Comparison of ENCODE assay signal across 7 cellular contexts in the genomic region with DNA sequence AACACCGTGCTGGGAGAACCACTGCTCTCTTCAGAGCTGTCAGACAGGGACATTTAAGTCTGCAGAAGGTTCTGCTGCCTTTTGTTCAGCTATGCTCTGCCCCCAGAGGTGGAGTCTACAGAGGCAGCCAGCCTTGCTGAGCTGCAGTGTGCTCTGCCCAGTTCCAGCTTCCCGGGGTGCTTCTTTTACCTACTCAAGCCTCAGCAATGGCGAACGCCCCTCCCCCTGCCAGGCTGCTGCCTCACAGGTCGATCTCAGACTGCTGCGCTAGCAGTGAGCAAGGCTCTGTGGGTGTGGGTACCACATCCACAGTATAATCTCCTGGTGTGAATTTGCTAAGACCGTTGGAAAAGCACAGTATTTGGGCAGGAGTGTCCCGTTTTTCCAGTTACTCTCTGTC.
A peak's percentile ranks its signal among the peaks of the same experiment; 100 is the strongest.
DNase-seq lines count a peak whose midpoint lies in the region; ATAC-seq, FAIRE-seq and TF ChIP-seq lines count a peak whose summit lies in the region.
"Not testable (repeated sequence)": the region's sequence is repeated elsewhere in the genome, so short reads cannot be mapped to it uniquely, and the experiment has no call there.

No MANE protein-coding gene starts in this region.

- H2BK5ac ChIP-seq in H1 (ENCODE audit: low read depth, low read length); mesendoderm (ENCODE audit: low read length): not testable (repeated sequence)

- H3K4me1 ChIP-seq in ES-I3 (ENCODE audit: insufficient read depth, low read length); Panc1 (ENCODE audit: control insufficient read depth, insufficient read depth, low read length); H1 (replicated peaks in 1 of 4; ENCODE audit: control insufficient read depth in 3 of 4, insufficient read depth in 4 of 4, low read length in 3 of 4); iPS-15b (ENCODE audit: control insufficient read depth, insufficient read depth, low read length); mesendoderm (ENCODE audit: control insufficient read depth, low read depth, low read length): not testable (repeated sequence)

- peak overlapping the region; percentile 52 to 56; a peak in 2 of 4 replicates for H3K4me2 ChIP-seq in H1 (ENCODE audit: insufficient read depth in 1 of 2, low read depth in 2 of 2, low read length in 2 of 2)
- not testable (repeated sequence) for H3K4me2 ChIP-seq in mesendoderm (ENCODE audit: low read length)

- not testable (repeated sequence) for TF ChIP-seq EP300 in H1 (IDR thresholded peaks at IDR 0.05; ENCODE audit: borderline replicate concordance in 1 of 2, low read depth in 2 of 2, low read length in 2 of 2)

- TF ChIP-seq POLR2A in H1 (IDR thresholded peaks at IDR 0.05; ENCODE audit: control extremely low read depth in 1 of 2, low read depth in 2 of 2, low read length in 2 of 2): not testable (repeated sequence)

- H3K27ac ChIP-seq in Panc1 (ENCODE audit: low read length); H1 (ENCODE audit: low read depth, low read length); mesendoderm (ENCODE audit: low read depth, low read length): not testable (repeated sequence)

- TF ChIP-seq RAD21 in H1 (IDR thresholded peaks at IDR 0.05 in 1 of 2, conservative IDR thresholded peaks at IDR 0.05 in 1 of 2; ENCODE audit: low read depth in 2 of 2, low read length in 2 of 2): not testable (repeated sequence)

- ATAC-seq in Panc1: not testable (repeated sequence)

- not testable (repeated sequence) for H3K79me2 ChIP-seq in H1 (ENCODE audit: control insufficient read depth in 1 of 2, insufficient read depth in 2 of 2, low read length in 2 of 2); mesendoderm (ENCODE audit: control insufficient read depth, insufficient read depth, low read length)

- not testable (repeated sequence) for H4K91ac ChIP-seq in H1 (replicated peaks; ENCODE audit: insufficient read length, low read length)

- peak overlapping the region; percentile 76 for H2AFZ ChIP-seq in H1 (ENCODE audit: low read length)

- H3K18ac ChIP-seq in H1 (ENCODE audit: extremely low read depth, low read length): peak overlapping the region; percentile 78
- H3K18ac ChIP-seq in mesendoderm (ENCODE audit: low read length): not testable (repeated sequence)

- not testable (repeated sequence) for TF ChIP-seq CTCF in Panc1 (IDR thresholded peaks at IDR 0.05)
- TF ChIP-seq CTCF in H1 (IDR thresholded peaks at IDR 0.05; ENCODE audit: control extremely low read depth in 1 of 3, insufficient read depth in 1 of 3, low read depth in 1 of 3, low read length in 3 of 3): peak in 1 of 3 experiments; percentile 4; a peak in 1 of 4 replicates

- H4K20me1 ChIP-seq in H1 (replicated peaks in 1 of 2; ENCODE audit: control insufficient read depth in 1 of 2, insufficient read depth in 2 of 2, low read length in 2 of 2): not testable (repeated sequence)

- H3K9me3 ChIP-seq in ES-I3 (ENCODE audit: control insufficient read depth, insufficient read depth, low read length); Panc1 (ENCODE audit: control insufficient read depth, insufficient read depth, low read depth, low read length); H1 (ENCODE audit: insufficient read depth in 2 of 2, low read depth in 1 of 2, low read length in 1 of 2); iPS-15b (ENCODE audit: control insufficient read depth, insufficient read depth, low read length): not testable (repeated sequence)

- not testable (repeated sequence) for H4K5ac ChIP-seq in H1 (ENCODE audit: insufficient read length, low read depth, low read length); mesendoderm (ENCODE audit: low read length)

- H3K4me3 ChIP-seq in Panc1 (ENCODE audit: low read depth in 2 of 2, low read length in 2 of 2): peak overlapping the region; percentile 2 to 20; a peak in 1 of 4 replicates
- not testable (repeated sequence) for H3K4me3 ChIP-seq in H1 (ENCODE audit: extremely low read depth in 1 of 4, insufficient read depth in 2 of 4, low read depth in 3 of 4, low read length in 4 of 4); mesendoderm (ENCODE audit: low read length)
- peak overlapping the region; percentile 49 for H3K4me3 ChIP-seq in iPS-15b (ENCODE audit: low read depth, low read length)

- POLR2A ChIA-PET in Panc1 (lab: Charles Lee); H1 (lab: Charles Lee; ENCODE audit: partially characterized antibody): not testable (repeated sequence)

- peak overlapping the region; percentile 30; the same call in 1 of the 2 replicates for H3K9ac ChIP-seq in ES-I3 (ENCODE audit: low read depth, low read length)
- H3K9ac ChIP-seq in H1 (replicated peaks in 1 of 4; ENCODE audit: extremely low read depth in 1 of 4, low read depth in 3 of 4, low read length in 3 of 4); iPS-15b (ENCODE audit: low read depth, low read length); mesendoderm (ENCODE audit: low read length): not testable (repeated sequence)

- 71% methylated on average over 8 of the region's 8 CpGs; no CpG with 5 or more reads in 1 of the 2 experiments for WGBS in H1 (ENCODE audit: extremely low coverage in 1 of 2, insufficient coverage in 1 of 2, insufficient read length in 1 of 2, insufficient replicate concordance in 2 of 2, low coverage in 1 of 2, low lambda C conversion rate in 2 of 2, missing lambda C conversion rate in 1 of 2), 2 experiments
- WGBS in mesendoderm (ENCODE audit: extremely low coverage, insufficient coverage, low lambda C conversion rate): no CpG with 5 or more reads among the region's 8 CpGs

- not testable (repeated sequence) for BruUV-seq in Panc1 (replicated peaks; lab: Mats Ljungman, UMichigan)

- H3K14ac ChIP-seq in H1 (ENCODE audit: insufficient read length): not testable (repeated sequence)

- H3K36me3 ChIP-seq in ES-I3 (ENCODE audit: insufficient read depth, low read length); Panc1 (ENCODE audit: control insufficient read depth, insufficient read depth, low read length); H1 (ENCODE audit: control insufficient read depth in 2 of 4, insufficient read depth in 4 of 4, low read length in 3 of 4); iPS-15b (ENCODE audit: control insufficient read depth, insufficient read depth, low read length); mesendoderm (ENCODE audit: control insufficient read depth, insufficient read depth, low read length): not testable (repeated sequence)

- not testable (repeated sequence) for H3K23me2 ChIP-seq in H1 (ENCODE audit: low read depth, low read length)

- not testable (repeated sequence) for H4K8ac ChIP-seq in H1 (ENCODE audit: extremely low read depth, insufficient read depth, low read length); mesendoderm (ENCODE audit: low read depth, low read length)

- DNase-seq in NCI-H146 treated with DMSO at 0.1 percent for 48 hours (lab: John Stamatoyannopoulos, UW; ENCODE audit: unreplicated experiment) (peak; percentile 1), H1 (ENCODE audit: low read depth in 1 of 2, low spot score in 2 of 2) (peak; percentile 3 to 55), mesendoderm (peak; percentile 35), renal cortical epithelial cell (ENCODE audit: low read depth) (peak; percentile 19)
- not testable (repeated sequence) for DNase-seq in Panc1 (ENCODE audit: low read depth, low spot score)

- not testable (repeated sequence) for H2AK5ac ChIP-seq in H1 (ENCODE audit: low read depth, low read length); mesendoderm (ENCODE audit: low read length)

- H3K56ac ChIP-seq in H1 (replicated peaks; ENCODE audit: insufficient read length, low read depth, low read length); mesendoderm (ENCODE audit: low read length): not testable (repeated sequence)

- not testable (repeated sequence) for H2BK12ac ChIP-seq in H1 (ENCODE audit: low read depth, low read length)

- not testable (repeated sequence) for FAIRE-seq in H1 (lab: Jason Lieb, UNC)

- in situ Hi-C loops in Panc1 (cut with HindIII; ENCODE audit: low pct_unique_long_range_greater_than_20kb, low sequenced_read_pairs): not testable (repeated sequence)

- intact Hi-C loops in Panc1 (cut with micrococcal nuclease; ENCODE audit: unreplicated experiment): not testable (repeated sequence)

- H3K27me3 ChIP-seq in Panc1 (ENCODE audit: control insufficient read depth, insufficient read depth, low read length); H1 (replicated peaks in 1 of 4; ENCODE audit: control insufficient read depth in 3 of 4, extremely low read depth in 1 of 4, insufficient read depth in 3 of 4, low read length in 3 of 4); iPS-15b (ENCODE audit: control insufficient read depth, insufficient read depth, low read length); mesendoderm (ENCODE audit: insufficient read depth, low read length, poor library complexity): not testable (repeated sequence)

- CTCF ChIA-PET in Panc1 (lab: Charles Lee): not testable (repeated sequence)
- CTCF ChIA-PET in H1 (lab: Charles Lee; ENCODE audit: partially characterized antibody): interaction anchor here (1.0 kb wide), 2 partner anchors 31 to 135 kb away, joined by 3 read pairs; no protein-coding TSS in a partner anchor

- H2BK120ac ChIP-seq in H1 (replicated peaks; ENCODE audit: low read depth, low read length); mesendoderm (ENCODE audit: low read depth, low read length): not testable (repeated sequence)

- not testable (repeated sequence) for H3K79me1 ChIP-seq in H1 (ENCODE audit: low read depth, low read length); mesendoderm (ENCODE audit: low read length)

- H3K23ac ChIP-seq in H1 (ENCODE audit: insufficient read length); mesendoderm (ENCODE audit: low read length): not testable (repeated sequence)

- not testable (repeated sequence) for H3K4ac ChIP-seq in H1 (replicated peaks; ENCODE audit: insufficient read length, low read depth, low read length); mesendoderm (ENCODE audit: low read depth, low read length)

- not testable (repeated sequence) for H2BK20ac ChIP-seq in H1 (ENCODE audit: low read length)

- H2BK15ac ChIP-seq in H1 (ENCODE audit: low read length): peak overlapping the region; percentile 46; the same call in 1 of the 2 replicates
- not testable (repeated sequence) for H2BK15ac ChIP-seq in mesendoderm (replicated peaks; ENCODE audit: low read depth)

TF ChIP-seq in H1, 55 proteins besides CTCF, POLR2A, EP300 and RAD21:
- peak; percentile 70 for TF ChIP-seq YY1 (IDR thresholded peaks at IDR 0.05; ENCODE audit: low read depth, low read length)
